ENCODE assay signal across 8 cellular contexts in genomic region chr7:134140889-134141867, GRCh38. TPM values are rescaled to one million over a fixed set of nuclear protein-coding genes. Genes with fewer than 3 reads are reported as not detected.
DNase-seq lines count a peak whose midpoint lies in the region; ATAC-seq and TF ChIP-seq lines count a peak whose summit lies in the region.

No MANE protein-coding gene starts in this region.

- no peaks in the 10 kb centered on the region for H3K9me3 ChIP-seq in lung (ENCODE audit: control insufficient read depth in 2 of 2, insufficient read depth in 1 of 2, low read length in 1 of 2)

- H3K27me3 ChIP-seq in H7 (ENCODE audit: control insufficient read depth, insufficient read depth, low read length) (no peaks in the 10 kb centered on the region), lung (ENCODE audit: control insufficient read depth, insufficient read depth) (no peaks in the 10 kb centered on the region)

- 55 to 57% methylated on average over 18 of the region's 18 CpGs for WGBS in lung, 2 donors

- H3K4me1 ChIP-seq in lung (ENCODE audit: control insufficient read depth in 2 of 2, insufficient read depth in 2 of 2, low read length in 2 of 2) = no peaks in the 10 kb centered on the region

- H3K4me3 ChIP-seq in H7 (ENCODE audit: insufficient read depth, low read depth, low read length) = no peak overlapping the region
- no peak overlapping the region for H3K4me3 ChIP-seq in lung

- TF ChIP-seq CTCF in lung (IDR thresholded peaks at IDR 0.05; ENCODE audit: control extremely low read depth, extremely low read depth) = peak; percentile 70

- no peak overlapping the region for H3K27ac ChIP-seq in lung (ENCODE audit: low read depth in 1 of 2, low read length in 1 of 2)

- DNase-seq in NCI-H2107 treated with DMSO at 0.1 percent for 48 hours (lab: John Stamatoyannopoulos, UW; ENCODE audit: unreplicated experiment) (peak; percentile 23), NCI-H2107 (lab: John Stamatoyannopoulos, UW) (no peak), H7 (peak; percentile 75), NCI-H1092 treated with DMSO at 0.1 percent for 48 hours (lab: John Stamatoyannopoulos, UW) (peak; percentile 37), lung (ENCODE audit: low spot score) (peak; percentile 64)
- peak; percentile 34 for DNase-seq in activated CD4-positive, alpha-beta T cell treated with anti-CD3 and anti-CD28 coated beads, Interleukin-2, amount 50 U/mL, for 1 hour
- peak; percentile 31 for DNase-seq in effector CD4-positive, alpha-beta T cell
- DNase-seq in stimulated activated CD8-positive, alpha-beta memory T cell treated with anti-CD3 and anti-CD28 coated beads, Interleukin-15, amount 100 ng/mL, for 1 hour (ENCODE audit: low read depth) = peak; percentile 4

- ATAC-seq in lung (ENCODE audit: insufficient read depth, low FRiP score) = peak; percentile 67

- H3K36me3 ChIP-seq in H7 (replicated peaks; ENCODE audit: control insufficient read depth, insufficient read depth, low read length) = no peaks in the 10 kb centered on the region; the same call in 1 of the 2 replicates
- no peaks in the 10 kb centered on the region for H3K36me3 ChIP-seq in lung (ENCODE audit: control insufficient read depth in 2 of 2, insufficient read depth in 2 of 2, low read length in 2 of 2)

RNA-seq across cellular contexts. Expression of gene LRGUK, which starts 14.0 kb away (rescaled TPM):
- 0.59 and 1.4 TPM in 2 replicates for total RNA-seq in H7 (2014; rRNA removed; shearing (Covaris generic))
- total RNA-seq in lung = 10 to 100 TPM in 1 of 2 donors, 1 to 10 TPM in 1; 4.4 to 10.4 TPM
- polyA plus RNA-seq in lung = under 1 TPM; 0.55 to 0.57 TPM
